7 cellular contexts compared by ENCODE assay signal in the genomic region with DNA sequence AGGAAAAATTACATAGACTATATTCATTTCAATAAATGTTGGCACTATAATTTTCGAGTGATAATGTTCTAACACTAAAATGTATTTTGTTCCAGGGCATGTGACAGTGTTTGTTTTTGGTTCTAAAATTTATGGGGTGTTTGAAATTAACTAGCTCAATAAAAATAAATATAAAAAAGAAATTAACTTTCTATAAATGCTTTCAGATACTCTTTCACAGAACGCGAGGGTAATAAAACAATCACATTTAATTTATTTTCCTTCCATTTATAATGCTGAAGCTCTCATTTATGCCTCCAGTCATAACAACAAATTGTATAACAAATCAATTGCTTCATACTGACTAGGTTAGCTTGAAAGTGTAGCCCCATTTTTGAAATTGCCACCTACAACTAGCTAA.
"Had no signal": no experiment of that assay in that cellular context is flagged by ENCODE, and none has a peak within 500 bp of the region (broad histone marks: within the 10 kb centered on the region; RNA-seq: fewer than 3 reads in every experiment).

No MANE protein-coding gene starts in this region.

- H3K9ac ChIP-seq: GM23248 had no signal

- ATAC-seq: K562 had no signal

- H2AFZ ChIP-seq: GM23248 had no signal

- H3K4me3 ChIP-seq: GM23248, HAP-1, K562 had no signal

- H3K36me3 ChIP-seq: HAP-1 had no signal

- H3K9me3 ChIP-seq: HAP-1 had no signal

- DNase-seq: GM23248, GOT3, IMR-90, Kasumi-1, KG1 had no signal

- H3K27ac ChIP-seq: GM23248 had no signal
